In the genomic region with DNA sequence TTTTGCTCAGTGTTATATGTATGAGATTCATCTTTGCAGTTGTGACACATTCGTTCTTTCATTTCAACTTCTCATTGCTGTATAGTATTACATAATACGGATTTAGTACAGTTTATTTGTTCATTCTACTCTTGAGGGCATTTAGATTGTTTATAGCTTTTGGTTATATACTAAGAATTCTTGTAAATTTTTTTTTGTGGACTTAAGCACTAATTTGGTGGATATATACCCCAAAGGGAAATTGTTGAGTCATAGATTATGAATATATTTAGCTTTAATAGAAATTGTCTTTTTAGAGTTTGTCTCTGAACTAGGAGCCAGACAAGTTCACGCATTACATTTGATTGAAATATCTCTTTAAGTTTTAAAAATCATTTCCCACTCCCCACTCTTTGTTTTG, we compare ENCODE assay signal across 26 cellular contexts.
DNase-seq lines count a peak whose midpoint lies in the region; ATAC-seq, FAIRE-seq and TF ChIP-seq lines count a peak whose summit lies in the region.
"Had no signal": no experiment of that assay in that cellular context is flagged by ENCODE, and none has a peak within 500 bp of the region (broad histone marks: within the 10 kb centered on the region; RNA-seq: fewer than 3 reads in every experiment).

No MANE protein-coding gene starts in this region.

- POLR2A ChIA-PET in K562 (lab: Yijun Ruan, JAX), result interaction anchor here (0.6 kb wide), 1 partner anchor 85 kb away, joined by 3 read pairs; no protein-coding TSS in a partner anchor

- H3K36me3 ChIP-seq in SK-N-MC (ENCODE audit: insufficient read depth, low read length) (no peaks in the 10 kb centered on the region), K562 (ENCODE audit: control insufficient read depth, insufficient read depth, low read length) (peaks cover 3% of the 10 kb centered on the region; the same call in 1 of the 3 replicates), esophagus squamous epithelium (no peaks in the 10 kb centered on the region)
- H3K36me3 ChIP-seq: BE2C, BLaER1 had no signal

- no peak for TF ChIP-seq RAD21 in K562 (CRISPR knock-in tag; conservative IDR thresholded peaks at IDR 0.05 in 1 of 2, IDR thresholded peaks at IDR 0.05 in 1 of 2)

- no peak for FAIRE-seq in K562 (lab: Jason Lieb, UNC)
- FAIRE-seq: A204.1, GM12878, GM12892, GM18507 had no signal

- no peak for TF ChIP-seq EP300 in K562 (IDR thresholded peaks at IDR 0.05; ENCODE audit: low read length)

- 44% methylated on average over 3 of the region's 3 CpGs for WGBS in K562 (ENCODE audit: insufficient coverage, low coverage, missing lambda C conversion rate)
- 57 to 85% methylated on average over 3 of the region's 3 CpGs for WGBS in esophagus squamous epithelium, 2 donors

- no peaks in the 10 kb centered on the region for H4K20me1 ChIP-seq in K562 (replicated peaks; ENCODE audit: control insufficient read depth, insufficient read depth, low read length)
- H4K20me1 ChIP-seq: BLaER1 had no signal

- H3K9ac ChIP-seq in SK-N-MC (ENCODE audit: insufficient read length) (no peak overlapping the region), K562 (ENCODE audit: insufficient read depth in 1 of 2, low read depth in 2 of 2, low read length in 2 of 2) (no peak overlapping the region)
- H3K9ac ChIP-seq: BLaER1 had no signal

- no TSS peak for BruUV-seq in K562 (replicated peaks; lab: Mats Ljungman, UMichigan)

- no peaks in the 10 kb centered on the region for H3K27me3 ChIP-seq in K562 (ENCODE audit: control insufficient read depth in 2 of 2, insufficient read depth in 2 of 2, low read length in 2 of 2)
- peaks cover 0 to 22% (median 0%) of the 10 kb centered on the region in 4 donors for H3K27me3 ChIP-seq in esophagus squamous epithelium
- H3K27me3 ChIP-seq: BE2C, BLaER1 had no signal

- intact Hi-C loops in K562 (cut with micrococcal nuclease), result no loop called here
- intact Hi-C loops in esophagus squamous epithelium (cut with DNase I), result no loop called here

- H2AFZ ChIP-seq in K562 (ENCODE audit: low read depth, low read length), result no peak overlapping the region

- H3K27ac ChIP-seq in 22Rv1, result peak overlapping the region; percentile 88
- H3K27ac ChIP-seq in SK-N-MC, result peak overlapping the region; percentile 81
- H3K27ac ChIP-seq in K562 (ENCODE audit: extremely low read depth, low read depth, low read length), result no peak overlapping the region
- H3K27ac ChIP-seq in esophagus squamous epithelium, result no peak overlapping the region
- H3K27ac ChIP-seq: BLaER1 had no signal

- H3K79me2 ChIP-seq in K562 (ENCODE audit: control insufficient read depth, insufficient read depth, low read length), result no peaks in the 10 kb centered on the region

- H3K9me3 ChIP-seq in SK-N-MC (ENCODE audit: low read depth, low read length) (no peaks in the 10 kb centered on the region), K562 (replicated peaks; ENCODE audit: control insufficient read depth, insufficient read depth, low read depth, low read length) (no peaks in the 10 kb centered on the region), esophagus squamous epithelium (no peaks in the 10 kb centered on the region)
- H3K9me3 ChIP-seq: BE2C, BLaER1 had no signal

- DNase-seq in SK-N-MC (ENCODE audit: low read depth, low spot score), result peak; percentile 73
- no peak for DNase-seq in K562 (ENCODE audit: extremely low read depth in 1 of 4, low spot score in 3 of 4)
- no peak for DNase-seq in esophagus squamous epithelium (lab: John Stamatoyannopoulos, UW)
- DNase-seq in RKO (ENCODE audit: low spot score), result no peak
- DNase-seq: 8988T; ACHN; BE2C; C1 segment of cervical spinal cord; CD4-positive, alpha-beta memory T cell; CD4-positive, CD25-positive, alpha-beta regulatory T cell; CD8-positive, alpha-beta memory T cell; COR-L47; DMS 273 treated with DMSO at 0.1 percent for 48 hours; DMS153; DMS53; DMS79; DND-41; EL; GDM1 had no signal

- H3K4me1 ChIP-seq in K562 (replicated peaks in 1 of 2; ENCODE audit: control insufficient read depth in 2 of 2, insufficient read depth in 2 of 2, low read length in 2 of 2) (peaks cover 8 to 24% of the 10 kb centered on the region in 2 experiments), esophagus squamous epithelium (peaks cover 0 to 26% (median 0%) of the 10 kb centered on the region in 3 donors)
- H3K4me1 ChIP-seq: BLaER1 had no signal

- no peak for ATAC-seq in K562
- ATAC-seq in GM19324 (IDR thresholded peaks at IDR 0.05; ENCODE audit: low FRiP score, unreplicated experiment), result no peak
- ATAC-seq: GM12878 had no signal

- H3K4me3 ChIP-seq in SK-N-MC, result peak overlapping the region; percentile 34
- no peak overlapping the region for H3K4me3 ChIP-seq in K562
- H3K4me3 ChIP-seq in esophagus squamous epithelium, result no peak overlapping the region
- H3K4me3 ChIP-seq: BLaER1, GM12878 had no signal

- H3K4me2 ChIP-seq in K562 (ENCODE audit: insufficient read depth, low read length), result no peak overlapping the region
- H3K4me2 ChIP-seq: BLaER1 had no signal

- CTCF ChIA-PET in K562 (lab: Yijun Ruan, JAX; ENCODE audit: low intra/inter-chr PET ratio), result no interaction called here

- TF ChIP-seq POLR2A in K562 (conservative IDR thresholded peaks at IDR 0.05), result no peak
- no peak for TF ChIP-seq POLR2A in esophagus squamous epithelium (IDR thresholded peaks at IDR 0.05)

- H3K9me1 ChIP-seq in K562 (ENCODE audit: control insufficient read depth, insufficient read depth, low read length), result no peaks in the 10 kb centered on the region

- in situ Hi-C loops in K562 (cut with MboI), result no loop called here

- TF ChIP-seq CTCF in 22Rv1 (IDR thresholded peaks at IDR 0.05), result no peak
- TF ChIP-seq CTCF in K562 (IDR thresholded peaks at IDR 0.05 in 2 of 3, conservative IDR thresholded peaks at IDR 0.05 in 1 of 3; ENCODE audit: insufficient read depth in 2 of 3, low read depth in 1 of 3, low read length in 3 of 3), result no peak
- TF ChIP-seq CTCF in esophagus squamous epithelium (IDR thresholded peaks at IDR 0.05), result no peak

TF ChIP-seq in K562, 482 proteins besides CTCF, POLR2A, EP300 and RAD21:
- TF ChIP-seq THAP7 (CRISPR knock-in tag; IDR thresholded peaks at IDR 0.05) (no peak), ZNF316 (IDR thresholded peaks at IDR 0.05) (peak; percentile 17; the same call in 1 of the 2 replicates)

Comparison
In these comparisons a context has a peak if more than half of its experiments do, and no peak if none do; other contexts are left out.
1. H3K27ac ChIP-seq: peak in 22Rv1 (single experiment) and SK-N-MC (single experiment); none in K562 (single experiment) and esophagus squamous epithelium (0 of 4).